In the genomic region with DNA sequence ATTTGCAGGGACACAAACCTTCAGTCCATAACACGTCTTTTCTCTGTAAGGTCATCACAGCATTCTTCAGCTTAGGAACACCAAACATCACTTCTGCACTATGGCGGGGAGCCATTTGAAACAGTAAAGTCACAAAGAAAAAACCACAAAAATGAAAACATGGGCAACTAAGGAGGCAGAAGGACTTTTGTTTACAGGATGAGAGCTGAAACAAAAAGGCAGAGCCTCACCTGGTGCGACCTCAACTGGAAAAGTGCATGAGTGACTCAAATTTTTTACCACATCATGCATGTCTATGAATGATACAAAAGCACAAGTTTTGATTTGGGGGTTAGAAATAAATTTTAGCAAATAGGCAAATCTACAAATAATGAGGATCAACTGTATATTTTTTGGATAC, we compare ENCODE assay signal across 17 cellular contexts.
DNase-seq lines count a peak whose midpoint lies in the region; ATAC-seq and TF ChIP-seq lines count a peak whose summit lies in the region.
"Had no signal": no experiment of that assay in that cellular context is flagged by ENCODE, and none has a peak within 500 bp of the region (broad histone marks: within the 10 kb centered on the region; RNA-seq: fewer than 3 reads in every experiment).

No MANE protein-coding gene starts in this region.

- no peak overlapping the region for H3K27ac ChIP-seq in tibial artery
- H3K27ac ChIP-seq: gastrocnemius medialis, suprapubic skin had no signal

- no peaks in the 10 kb centered on the region for H3K4me1 ChIP-seq in tibial artery
- H3K4me1 ChIP-seq: gastrocnemius medialis had no signal

- peak in 4 of 6 experiments; percentile 13 to 48 (median 30) for DNase-seq in stimulated activated naive CD4-positive, alpha-beta T cell (lab: John Stamatoyannopoulos, UW)
- DNase-seq in stimulated activated naive CD4-positive, alpha-beta T cell treated with Interleukin-2 at 50 U/mL for 16 hours (lab: John Stamatoyannopoulos, UW), result no peak
- no peak for DNase-seq in activated CD4-positive, alpha-beta memory T cell treated with anti-CD3 and anti-CD28 coated beads, Interleukin-2, amount 10 ng/mL, durations not matched to agents 7 days and 5 days
- DNase-seq in choroid plexus epithelial cell (ENCODE audit: low read depth) (peak; percentile 53), DMS114 treated with DMSO at 0.1 percent for 48 hours (lab: John Stamatoyannopoulos, UW; ENCODE audit: unreplicated experiment) (no peak), tibial artery (no peak)
- DNase-seq: DMS53, endodermal cell, gastrocnemius medialis, KBM-7, mesendoderm, NCI-H1694, NCI-H510A, nucleus accumbens had no signal

- H3K36me3 Mint-ChIP-seq in activated CD4-positive, alpha-beta memory T cell treated with anti-CD3 and anti-CD28 coated beads, Interleukin-2, amount 10 ng/mL, durations not matched to agents 7 days and 5 days (ENCODE audit: low read depth), result no peaks in the 10 kb centered on the region

- TF ChIP-seq CTCF in choroid plexus epithelial cell (conservative IDR thresholded peaks at IDR 0.05; ENCODE audit: low read depth, low read length) (no peak), tibial artery (IDR thresholded peaks at IDR 0.05) (no peak)

- H3K27me3 Mint-ChIP-seq in activated CD4-positive, alpha-beta memory T cell treated with anti-CD3 and anti-CD28 coated beads, Interleukin-2, amount 10 ng/mL, durations not matched to agents 7 days and 5 days, result no peaks in the 10 kb centered on the region

- H3K4me3 Mint-ChIP-seq in activated CD4-positive, alpha-beta memory T cell treated with anti-CD3 and anti-CD28 coated beads, Interleukin-2, amount 10 ng/mL, durations not matched to agents 7 days and 5 days, result no peak overlapping the region
- H3K4me3 Mint-ChIP-seq: endodermal cell had no signal

- no peaks in the 10 kb centered on the region for H3K36me3 ChIP-seq in tibial artery
- H3K36me3 ChIP-seq: gastrocnemius medialis, suprapubic skin had no signal

- CTCF ChIA-PET in activated CD4-positive, alpha-beta memory T cell treated with anti-CD3 and anti-CD28 coated beads, Interleukin-2, amount 10 ng/mL, durations not matched to agents 7 days and 5 days (lab: Charles Lee), result interaction anchor here (0.9 to 2.7 kb wide), 12 partner anchors 10 to 177 kb away, joined by 3 to 28 read pairs (median 5); partner anchors contain the start of gene TNFAIP3

- intact Hi-C loops in tibial artery (cut with DNase I; ENCODE audit: low total_unique reads), result no loop called here

- POLR2A ChIA-PET in activated CD4-positive, alpha-beta memory T cell treated with anti-CD3 and anti-CD28 coated beads, Interleukin-2, amount 10 ng/mL, durations not matched to agents 7 days and 5 days (lab: Charles Lee), result interaction anchor here (0.7 to 2.5 kb wide), 6 partner anchors 26 to 177 kb away, joined by 3 to 11 read pairs (median 4); no protein-coding TSS in a partner anchor

- H3K9me3 Mint-ChIP-seq in activated CD4-positive, alpha-beta memory T cell treated with anti-CD3 and anti-CD28 coated beads, Interleukin-2, amount 10 ng/mL, durations not matched to agents 7 days and 5 days, result peaks cover 3% of the 10 kb centered on the region

- H3K27ac Mint-ChIP-seq in activated CD4-positive, alpha-beta memory T cell treated with anti-CD3 and anti-CD28 coated beads, Interleukin-2, amount 10 ng/mL, durations not matched to agents 7 days and 5 days, result peak overlapping the region; percentile 19
- H3K27ac Mint-ChIP-seq: endodermal cell had no signal

- no peaks in the 10 kb centered on the region for H3K9me3 ChIP-seq in tibial artery
- H3K9me3 ChIP-seq: gastrocnemius medialis, suprapubic skin had no signal

- H3K27me3 ChIP-seq in tibial artery, result no peaks in the 10 kb centered on the region
- H3K27me3 ChIP-seq: gastrocnemius medialis, suprapubic skin had no signal

- peaks cover 55% of the 10 kb centered on the region for H3K4me1 Mint-ChIP-seq in activated CD4-positive, alpha-beta memory T cell treated with anti-CD3 and anti-CD28 coated beads, Interleukin-2, amount 10 ng/mL, durations not matched to agents 7 days and 5 days

- ATAC-seq in HG03469 (IDR thresholded peaks at IDR 0.05; ENCODE audit: unreplicated experiment), result no peak
- ATAC-seq in HG03039 (IDR thresholded peaks at IDR 0.05; ENCODE audit: unreplicated experiment), result no peak
- ATAC-seq: gastrocnemius medialis had no signal

- H3K4me3 ChIP-seq in choroid plexus epithelial cell (ENCODE audit: low read depth, low read length) (no peak overlapping the region), tibial artery (no peak overlapping the region)
- H3K4me3 ChIP-seq: gastrocnemius medialis, suprapubic skin had no signal

Comparison
In these comparisons a context has a peak if more than half of its experiments do, and no peak if none do; other contexts are left out.
1. DNase-seq: peak in stimulated activated naive CD4-positive, alpha-beta T cell (4 of 6) and choroid plexus epithelial cell (single experiment); none in stimulated activated naive CD4-positive, alpha-beta T cell treated with Interleukin-2 at 50 U/mL for 16 hours (single experiment), activated CD4-positive, alpha-beta memory T cell treated with anti-CD3 and anti-CD28 coated beads, Interleukin-2, amount 10 ng/mL, durations not matched to agents 7 days and 5 days (single experiment), DMS114 treated with DMSO at 0.1 percent for 48 hours (single experiment) and tibial artery (0 of 2).